33 cellular contexts compared by ENCODE assay signal in genomic region chr3:143851331-143852017, GRCh38. TPM values are rescaled to one million over a fixed set of nuclear protein-coding genes. Genes with fewer than 3 reads are reported as not detected.
DNase-seq lines count a peak whose midpoint lies in the region; ATAC-seq, FAIRE-seq and TF ChIP-seq lines count a peak whose summit lies in the region.
"Had no signal": no experiment of that assay in that cellular context is flagged by ENCODE, and none has a peak within 500 bp of the region (broad histone marks: within the 10 kb centered on the region; RNA-seq: fewer than 3 reads in every experiment).

No MANE protein-coding gene starts in this region.

- ATAC-seq in GM23338, result peak; percentile 58; the same call in 2 of the 3 replicates
- ATAC-seq: stimulated activated effector memory CD8-positive, alpha-beta T cell treated with anti-CD3 and anti-CD28 coated beads, Interleukin-12 subunit alpha, Interleukin-12 subunit beta, amount 100 ng/mL, for 72 hours; upper lobe of right lung had no signal

- H3F3A ChIP-seq in GM23338 (replicated peaks; ENCODE audit: low read depth), result no peaks in the 10 kb centered on the region

- H3K9me3 Mint-ChIP-seq in GM23338, result no peaks in the 10 kb centered on the region
- no peaks in the 10 kb centered on the region for H3K9me3 Mint-ChIP-seq in endodermal cell
- H3K9me3 Mint-ChIP-seq: activated naive CD4-positive, alpha-beta T cell treated with anti-CD3 and anti-CD28 coated beads for 36 hours; activated T-helper 1 cell treated with anti-CD3 and anti-CD28 coated beads, Interleukin-12 subunit alpha, Interleukin-12 subunit beta, Interleukin-2, Interleukin-4 antibody, amounts not matched to agents 30 ng/mL and 10 ng/mL and 1 ng/mL, durations not matched to agents 14 hours and 24 hours and 36 hours; brain; stimulated activated effector memory CD8-positive, alpha-beta T cell treated with anti-CD3 and anti-CD28 coated beads, Interleukin-12 subunit alpha, Interleukin-12 subunit beta, amount 100 ng/mL, for 72 hours had no signal

- DNase-seq in GM23338 (ENCODE audit: low spot score) (peak; percentile 25), endodermal cell (no peak), prostate gland (ENCODE audit: low spot score) (peak; percentile 32), small intestine (no peak), NCI-H2081 treated with DMSO at 0.1 percent for 48 hours (lab: John Stamatoyannopoulos, UW) (no peak), NCI-H69 (lab: John Stamatoyannopoulos, UW) (no peak)
- DNase-seq in stimulated activated CD4-positive, alpha-beta T cell treated with anti-CD3 and anti-CD28 coated beads, Interleukin-2, amount 100 ng/mL, for 24 hours, result no peak
- DNase-seq: activated CD4-positive, alpha-beta T cell treated with anti-CD3 and anti-CD28 coated beads, Interleukin-2, amount 50 U/mL, for 1 hour; activated naive CD4-positive, alpha-beta T cell treated with anti-CD3 and anti-CD28 coated beads for 36 hours; COR-L47; DMS79 treated with DMSO at 0.1 percent for 48 hours; erythroblast; foreskin melanocyte; GF-D8; NCI-H1417; NCI-H82; OCI-M1; ovary; stimulated activated CD4-positive, alpha-beta T cell treated with anti-CD3 and anti-CD28 coated beads, Interleukin-12 subunit alpha, Interleukin-12 subunit beta, amount 100 ng/mL, for 4 hours; stimulated activated CD4-positive, alpha-beta T cell treated with anti-CD3 and anti-CD28 coated beads, Interleukin-4, amount 100 ng/mL, for 24 hours; substantia nigra; upper lobe of right lung had no signal

- H3K9me3 ChIP-seq in OCI-LY3 (ENCODE audit: insufficient read depth, low read length), result no peaks in the 10 kb centered on the region
- no peaks in the 10 kb centered on the region for H3K9me3 ChIP-seq in endodermal cell (ENCODE audit: control insufficient read depth, low read length)
- H3K9me3 ChIP-seq in prostate gland, result no peaks in the 10 kb centered on the region
- no peaks in the 10 kb centered on the region for H3K9me3 ChIP-seq in small intestine (ENCODE audit: control insufficient read depth, low read depth)
- H3K9me3 ChIP-seq: adrenal gland; BLaER1 treated with 17β-estradiol and CSF1 and Interleukin-3, amounts not matched to agents 10 nM and 100 nM; MG63; ovary; right atrium auricular region; upper lobe of right lung had no signal

- H2AFZ ChIP-seq in GM23338 (peak overlapping the region; percentile 70; the same call in 1 of the 2 replicates), OCI-LY3 (ENCODE audit: low read depth, low read length) (no peak overlapping the region)
- H2AFZ ChIP-seq: GM23248 had no signal

- H3K27me3 Mint-ChIP-seq in GM23338 (ENCODE audit: insufficient read depth, low read depth, poor library complexity) (peaks cover 3% of the 10 kb centered on the region), endodermal cell (ENCODE audit: insufficient read depth) (no peaks in the 10 kb centered on the region)

- H3K27ac Mint-ChIP-seq in GM23338 (no peak overlapping the region), endodermal cell (no peak overlapping the region)
- H3K27ac Mint-ChIP-seq: activated naive CD4-positive, alpha-beta T cell treated with anti-CD3 and anti-CD28 coated beads for 36 hours; activated T-helper 1 cell treated with anti-CD3 and anti-CD28 coated beads, Interleukin-12 subunit alpha, Interleukin-12 subunit beta, Interleukin-2, Interleukin-4 antibody, amounts not matched to agents 30 ng/mL and 10 ng/mL and 1 ng/mL, durations not matched to agents 14 hours and 24 hours and 36 hours; brain; stimulated activated effector memory CD8-positive, alpha-beta T cell treated with anti-CD3 and anti-CD28 coated beads, Interleukin-12 subunit alpha, Interleukin-12 subunit beta, amount 100 ng/mL, for 72 hours had no signal

- H3K79me2 ChIP-seq in GM23338 (replicated peaks; ENCODE audit: insufficient read depth) (no peaks in the 10 kb centered on the region), OCI-LY3 (ENCODE audit: low read length) (peaks cover 7% of the 10 kb centered on the region)

- no peak overlapping the region for H3K4me2 ChIP-seq in GM23338
- peak overlapping the region; percentile 93; the same call in 1 of the 2 replicates for H3K4me2 ChIP-seq in OCI-LY3 (ENCODE audit: low read length)

- H3K4me3 ChIP-seq in GM23338 (no peak overlapping the region), OCI-LY3 (ENCODE audit: low read length) (no peak overlapping the region), endodermal cell (ENCODE audit: low read length) (no peak overlapping the region), prostate gland (no peak overlapping the region), small intestine (ENCODE audit: low read depth in 1 of 2, low read length in 2 of 2) (no peak overlapping the region)
- H3K4me3 ChIP-seq: adrenal gland; BLaER1 treated with 17β-estradiol and CSF1 and Interleukin-3, amounts not matched to agents 10 nM and 100 nM; GM23248; MG63; ovary; right atrium auricular region; upper lobe of right lung had no signal

- H3K4me1 Mint-ChIP-seq in GM23338 (peaks cover 31% of the 10 kb centered on the region), endodermal cell (peaks cover 35% of the 10 kb centered on the region)

- intact Hi-C loops in prostate gland (cut with DNase I), result no loop called here

- H3K4me3 Mint-ChIP-seq in GM23338 (no peak overlapping the region), endodermal cell (no peak overlapping the region)
- H3K4me3 Mint-ChIP-seq: activated naive CD4-positive, alpha-beta T cell treated with anti-CD3 and anti-CD28 coated beads for 36 hours; activated T-helper 1 cell treated with anti-CD3 and anti-CD28 coated beads, Interleukin-12 subunit alpha, Interleukin-12 subunit beta, Interleukin-2, Interleukin-4 antibody, amounts not matched to agents 30 ng/mL and 10 ng/mL and 1 ng/mL, durations not matched to agents 14 hours and 24 hours and 36 hours; brain; stimulated activated effector memory CD8-positive, alpha-beta T cell treated with anti-CD3 and anti-CD28 coated beads, Interleukin-12 subunit alpha, Interleukin-12 subunit beta, amount 100 ng/mL, for 72 hours had no signal

- H3K36me3 ChIP-seq in GM23338 (ENCODE audit: insufficient read depth) (no peaks in the 10 kb centered on the region), OCI-LY3 (replicated peaks; ENCODE audit: low read depth, low read length) (no peaks in the 10 kb centered on the region), endodermal cell (ENCODE audit: control insufficient read depth, insufficient read depth, low read length) (no peaks in the 10 kb centered on the region), prostate gland (no peaks in the 10 kb centered on the region), small intestine (ENCODE audit: control insufficient read depth in 2 of 2, insufficient read depth in 2 of 2, low read length in 2 of 2) (no peaks in the 10 kb centered on the region)
- H3K36me3 ChIP-seq: adrenal gland; BLaER1 treated with 17β-estradiol and CSF1 and Interleukin-3, amounts not matched to agents 10 nM and 100 nM; MG63; ovary; right atrium auricular region; upper lobe of right lung had no signal

- H3K27me3 ChIP-seq in GM23338 (ENCODE audit: insufficient read depth), result no peaks in the 10 kb centered on the region
- no peaks in the 10 kb centered on the region for H3K27me3 ChIP-seq in OCI-LY3 (ENCODE audit: low read depth, low read length)
- H3K27me3 ChIP-seq in endodermal cell (ENCODE audit: control insufficient read depth, insufficient read depth, low read length, poor library complexity, severe bottlenecking), result no peaks in the 10 kb centered on the region
- H3K27me3 ChIP-seq in prostate gland (replicated peaks; ENCODE audit: insufficient read depth), result no peaks in the 10 kb centered on the region
- no peaks in the 10 kb centered on the region for H3K27me3 ChIP-seq in small intestine (ENCODE audit: control insufficient read depth in 2 of 2, insufficient read depth in 2 of 2, low read length in 2 of 2)
- H3K27me3 ChIP-seq: adrenal gland; BLaER1 treated with 17β-estradiol and CSF1 and Interleukin-3, amounts not matched to agents 10 nM and 100 nM; MG63; ovary; right atrium auricular region; upper lobe of right lung had no signal

- H3K4me1 ChIP-seq in GM23338 (ENCODE audit: insufficient read depth) (peaks cover 23% of the 10 kb centered on the region), OCI-LY3 (ENCODE audit: low read length) (peaks cover 44% of the 10 kb centered on the region), endodermal cell (ENCODE audit: control insufficient read depth, insufficient read depth, low read length) (peaks cover 5% of the 10 kb centered on the region), prostate gland (replicated peaks) (no peaks in the 10 kb centered on the region), small intestine (ENCODE audit: control insufficient read depth in 2 of 2, insufficient read depth in 1 of 2, low read depth in 1 of 2, low read length in 1 of 2) (no peaks in the 10 kb centered on the region)

- 86 to 100% methylated on average over 3 to 5 of the region's 5 CpGs for WGBS in endodermal cell (ENCODE audit: insufficient coverage in 1 of 2, insufficient read length in 1 of 2), 2 experiments
- WGBS in prostate gland, result 60% methylated on average over 5 of the region's 5 CpGs
- 86 to 92% (median 86%) methylated on average over 5 of the region's 5 CpGs for WGBS in small intestine, 3 donors

- TF ChIP-seq POLR2A in prostate gland (IDR thresholded peaks at IDR 0.05), result no peak

- FAIRE-seq in small intestine (lab: Jason Lieb, UNC), result no peak

- no peaks in the 10 kb centered on the region for H3K36me3 Mint-ChIP-seq in GM23338 (ENCODE audit: low read depth)
- H3K36me3 Mint-ChIP-seq in endodermal cell (ENCODE audit: low read depth), result no peaks in the 10 kb centered on the region
- H3K36me3 Mint-ChIP-seq: brain had no signal

- H4K20me1 ChIP-seq in GM23338 (replicated peaks; ENCODE audit: insufficient read depth) (no peaks in the 10 kb centered on the region), OCI-LY3 (ENCODE audit: insufficient read depth, low read length) (no peaks in the 10 kb centered on the region)
- H4K20me1 ChIP-seq: BLaER1 treated with 17β-estradiol and CSF1 and Interleukin-3, amounts not matched to agents 10 nM and 100 nM had no signal

- H3K9ac ChIP-seq in OCI-LY3 (ENCODE audit: low read length) (no peak overlapping the region), endodermal cell (ENCODE audit: extremely low read depth, low read length, poor library complexity, severe bottlenecking) (no peak overlapping the region)
- H3K9ac ChIP-seq: GM23248 had no signal

- peaks cover 12% of the 10 kb centered on the region; the same call in 1 of the 2 replicates for H3K9me2 ChIP-seq in GM23338 (ENCODE audit: insufficient read depth)

- H3K27ac ChIP-seq in GM23338 (ENCODE audit: low read depth) (no peak overlapping the region), OCI-LY3 (ENCODE audit: low read length) (0 out of 2 replicates have a peak overlapping the region, but pooled peaks have one; percentile 95), endodermal cell (ENCODE audit: low read depth, low read length) (no peak overlapping the region), prostate gland (no peak overlapping the region), small intestine (ENCODE audit: low read depth in 1 of 2, low read length in 1 of 2) (no peak overlapping the region)
- H3K27ac ChIP-seq: adrenal gland, GM23248, ovary, right atrium auricular region, upper lobe of right lung, VCaP had no signal

- 0 out of 4 replicates have a peak, but pooled peaks of 1 of the 2 experiments have one; percentile 1 for TF ChIP-seq CTCF in GM23338 (conservative IDR thresholded peaks at IDR 0.05; ENCODE audit: low read depth in 2 of 2)
- no peak for TF ChIP-seq CTCF in OCI-LY3 (IDR thresholded peaks at IDR 0.05; ENCODE audit: low read depth, low read length)
- TF ChIP-seq CTCF in endodermal cell (conservative IDR thresholded peaks at IDR 0.05), result peak; percentile 64
- TF ChIP-seq CTCF in prostate gland (IDR thresholded peaks at IDR 0.05), result no peak

RNA-seq across cellular contexts. Expression of gene SLC9A9, which starts 3.2 kb away (rescaled TPM):
- total RNA-seq in GM23338 (2014; rRNA removed; shearing (Covaris generic)), result 0.93 and 1.6 TPM in 2 replicates
- polyA plus RNA-seq in GM23338 (2016; fragmentation: Nextera tagmentation; extraction: Ambion mirVana), result 0.66 and 1.3 TPM in 2 replicates
- 1 to 10 TPM; 1.3 to 3.7 TPM for total RNA-seq in endodermal cell
- 1.5 TPM for polyA plus RNA-seq in endodermal cell (2013, experiment 1 of 2)
- polyA plus RNA-seq in endodermal cell (2013, experiment 2 of 2), result 1.9 TPM
- total RNA-seq in prostate gland, result 10 to 100 TPM; 23.6 to 31.0 TPM
- 1 to 10 TPM in 2 of 3 donors, not detected in 1; 1.4 to 4.1 TPM for polyA plus RNA-seq in small intestine
- total RNA-seq: HT-29 had no signal

Comparison
In these comparisons a context has a peak if more than half of its experiments do, and no peak if none do; other contexts are left out.
1. DNase-seq: peak in GM23338 (single experiment) and prostate gland (single experiment); none in endodermal cell (single experiment), small intestine (single experiment), NCI-H2081 treated with DMSO at 0.1 percent for 48 hours (single experiment), stimulated activated CD4-positive, alpha-beta T cell treated with anti-CD3 and anti-CD28 coated beads, Interleukin-2, amount 100 ng/mL, for 24 hours (0 of 2) and NCI-H69 (single experiment).